Comparison of ENCODE assay signal across 8 cellular contexts in the genomic region with DNA sequence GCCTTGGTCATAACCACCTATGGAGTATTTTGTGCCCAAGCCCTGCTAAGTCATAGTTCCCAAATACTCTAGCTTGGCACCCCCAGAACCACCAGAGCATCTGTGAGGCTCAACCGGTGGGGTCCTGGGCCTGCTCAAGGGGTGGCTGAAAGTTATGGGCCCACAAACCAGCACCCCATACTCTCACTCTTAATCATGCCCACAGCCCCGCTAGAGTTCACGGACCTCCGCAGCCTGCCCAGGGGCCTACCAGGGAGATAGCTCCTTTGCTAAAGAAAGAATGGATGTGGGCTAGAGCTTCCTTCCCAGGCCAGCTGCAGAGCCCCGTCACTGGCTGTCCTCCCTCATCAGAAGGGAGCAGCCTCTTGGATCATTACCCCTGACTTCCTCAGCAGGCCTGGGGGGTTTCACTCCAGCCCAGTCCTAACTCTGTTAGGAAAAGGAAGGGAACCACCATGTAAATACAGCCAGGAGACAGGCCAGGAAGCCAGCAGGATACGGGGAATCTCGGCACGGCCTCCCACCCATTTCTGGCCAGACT. TPM values are rescaled to one million over a fixed set of nuclear protein-coding genes. Genes with fewer than 3 reads are reported as not detected.
DNase-seq lines count a peak whose midpoint lies in the region; ATAC-seq and TF ChIP-seq lines count a peak whose summit lies in the region.

No MANE protein-coding gene starts in this region.

- H3K36me3 ChIP-seq in mammary epithelial cell (ENCODE audit: insufficient read depth, low read length) (peaks cover 2% of the 10 kb centered on the region), mesodermal cell (ENCODE audit: control insufficient read depth, insufficient read depth, low read length) (peaks cover 18% of the 10 kb centered on the region)

- BruUV-seq in mammary epithelial cell (replicated peaks; lab: Mats Ljungman, UMichigan): no TSS peak

- H4K20me1 ChIP-seq in mammary epithelial cell (ENCODE audit: insufficient read depth, low read length): no peaks in the 10 kb centered on the region

- peaks cover 81% of the 10 kb centered on the region for H3K4me1 ChIP-seq in mammary epithelial cell (ENCODE audit: insufficient read depth, low read length)
- H3K4me1 ChIP-seq in mesodermal cell (ENCODE audit: control insufficient read depth, insufficient read depth, low read length, poor library complexity, severe bottlenecking): peaks cover 60% of the 10 kb centered on the region

- H3K36me3 Mint-ChIP-seq in stimulated activated naive CD8-positive, alpha-beta T cell treated with anti-CD3 and anti-CD28 coated beads, Interleukin-15, Interleukin-2, amounts not matched to agents 100 ng/mL and 50 ng/mL, for 24 hours (ENCODE audit: low read depth): peaks cover 11% of the 10 kb centered on the region

- dilution Hi-C loops in mammary epithelial cell (cut with HindIII; ENCODE audit: low sequenced_read_pairs): no loop called here

- peak overlapping the region; percentile 75 for H3K4me2 ChIP-seq in mammary epithelial cell (ENCODE audit: insufficient read depth, low read depth, low read length)

- 13% methylated on average over 8 of the region's 8 CpGs for WGBS in mammary epithelial cell (ENCODE audit: low coverage, missing lambda C conversion rate)
- 22 to 28% methylated on average over 5 of the region's 8 CpGs for WGBS in mesodermal cell (ENCODE audit: insufficient coverage in 2 of 2), 2 experiments

- peak overlapping the region; percentile 20 for H3K27ac ChIP-seq in mammary epithelial cell (ENCODE audit: insufficient read depth, low read depth, low read length)
- no peak overlapping the region for H3K27ac ChIP-seq in mesodermal cell (ENCODE audit: low read depth, low read length, severe bottlenecking)

- H3K4me3 ChIP-seq in mammary epithelial cell (replicated peaks in 1 of 3; ENCODE audit: insufficient read depth in 1 of 3, low read depth in 2 of 3, low read length in 3 of 3) (peak overlapping the region; percentile 59 to 91 (median 75)), mesodermal cell (ENCODE audit: extremely low read depth, insufficient read depth, low read length, poor library complexity, severe bottlenecking) (peak overlapping the region; percentile 84)

- CTCF ChIA-PET in mammary epithelial cell (lab: Charles Lee; ENCODE audit: low non-redundant PET): interaction anchor here (0.5 kb wide), 1 partner anchor 20 kb away, joined by 3 read pairs; no protein-coding TSS in a partner anchor

- no peaks in the 10 kb centered on the region for H3K27me3 Mint-ChIP-seq in stimulated activated naive CD8-positive, alpha-beta T cell treated with anti-CD3 and anti-CD28 coated beads, Interleukin-15, Interleukin-2, amounts not matched to agents 100 ng/mL and 50 ng/mL, for 24 hours

- H3K79me2 ChIP-seq in mammary epithelial cell (ENCODE audit: insufficient read depth, low read length): peaks cover 58% of the 10 kb centered on the region

- peaks cover 76% of the 10 kb centered on the region for H3K4me1 Mint-ChIP-seq in stimulated activated naive CD8-positive, alpha-beta T cell treated with anti-CD3 and anti-CD28 coated beads, Interleukin-15, Interleukin-2, amounts not matched to agents 100 ng/mL and 50 ng/mL, for 24 hours (ENCODE audit: low read depth)

- DNase-seq in stimulated activated naive CD8-positive, alpha-beta T cell treated with anti-CD3 and anti-CD28 coated beads, Interleukin-15, Interleukin-2, amounts not matched to agents 100 U/mL and 50 U/mL, for 24 hours: no peak
- no peak for DNase-seq in mammary epithelial cell
- DNase-seq in MV-4-11 (lab: John Stamatoyannopoulos, UW): no peak
- no peak for DNase-seq in stimulated activated CD4-positive, alpha-beta T cell treated with anti-CD3 and anti-CD28 coated beads, Interleukin-12 subunit alpha, Interleukin-12 subunit beta, amount 100 ng/mL, for 4 hours

- H3K9me3 ChIP-seq in mammary epithelial cell (replicated peaks; ENCODE audit: insufficient read depth, low read length): no peaks in the 10 kb centered on the region
- no peaks in the 10 kb centered on the region for H3K9me3 ChIP-seq in mesodermal cell (ENCODE audit: control insufficient read depth, low read length)

- in situ Hi-C loops in mammary epithelial cell (cut with MboI; ENCODE audit: low sequenced_read_pairs in 2 of 2): no loop called here

- TF ChIP-seq CTCF in mammary epithelial cell (conservative IDR thresholded peaks at IDR 0.05 in 1 of 2, IDR thresholded peaks at IDR 0.05 in 1 of 2; ENCODE audit: extremely low read depth in 1 of 2, insufficient read depth in 1 of 2, low read depth in 1 of 2, low read length in 2 of 2): no peak

- no peaks in the 10 kb centered on the region for H3K9me3 Mint-ChIP-seq in stimulated activated naive CD8-positive, alpha-beta T cell treated with anti-CD3 and anti-CD28 coated beads, Interleukin-15, Interleukin-2, amounts not matched to agents 100 ng/mL and 50 ng/mL, for 24 hours

- intact Hi-C loops in mammary epithelial cell (cut with micrococcal nuclease): loop anchor here (10.0 kb wide), 1 partner anchor 443 kb away; no protein-coding TSS in a partner anchor

- peak overlapping the region; percentile 94 for H3K4me3 Mint-ChIP-seq in stimulated activated naive CD8-positive, alpha-beta T cell treated with anti-CD3 and anti-CD28 coated beads, Interleukin-15, Interleukin-2, amounts not matched to agents 100 ng/mL and 50 ng/mL, for 24 hours

- H2AFZ ChIP-seq in mammary epithelial cell (ENCODE audit: low read depth, low read length): no peak overlapping the region

- H3K27ac Mint-ChIP-seq in stimulated activated naive CD8-positive, alpha-beta T cell treated with anti-CD3 and anti-CD28 coated beads, Interleukin-15, Interleukin-2, amounts not matched to agents 100 ng/mL and 50 ng/mL, for 24 hours: peak overlapping the region; percentile 92

- H3K9ac ChIP-seq in mammary epithelial cell (ENCODE audit: insufficient read depth, low read length): peak overlapping the region; percentile 22

- no peaks in the 10 kb centered on the region for H3K27me3 ChIP-seq in mammary epithelial cell (ENCODE audit: insufficient read depth, low read length)

- no peak for ATAC-seq in stimulated activated naive CD8-positive, alpha-beta T cell treated with anti-CD3 and anti-CD28 coated beads, Interleukin-15, Interleukin-2, amounts not matched to agents 100 U/mL and 50 U/mL, for 24 hours
- ATAC-seq in HG02678 (IDR thresholded peaks at IDR 0.05; ENCODE audit: unreplicated experiment) (no peak), HG03139 (IDR thresholded peaks at IDR 0.05; ENCODE audit: unreplicated experiment) (no peak)

RNA-seq across cellular contexts. Expression of gene GIT1, which starts 1.4 kb away (rescaled TPM):
- 10 to 100 TPM; 41.8 to 83.4 TPM for total RNA-seq in mammary epithelial cell
- 52.2 TPM for polyA plus RNA-seq in mammary epithelial cell
- polyA minus RNA-seq in mammary epithelial cell: 112 TPM
- polyA plus RNA-seq in mesodermal cell (2013, experiment 1 of 2): 57.7 TPM
- polyA plus RNA-seq in mesodermal cell (2013, experiment 2 of 2): 43.1 TPM

RNA-seq across cellular contexts. Expression of gene ANKRD13B, which starts 4.8 kb away (rescaled TPM):
- 10 to 100 TPM; 10.0 to 18.6 TPM for total RNA-seq in mammary epithelial cell
- 8.5 TPM for polyA plus RNA-seq in mammary epithelial cell
- 11.4 TPM for polyA minus RNA-seq in mammary epithelial cell
- 10.7 TPM for polyA plus RNA-seq in mesodermal cell (2013, experiment 1 of 2)
- 5.9 TPM for polyA plus RNA-seq in mesodermal cell (2013, experiment 2 of 2)

RNA-seq across cellular contexts. Expression of gene TP53I13, which starts 19.6 kb away (rescaled TPM):
- total RNA-seq in mammary epithelial cell: 10 to 100 TPM; 26.5 to 31.8 TPM
- polyA plus RNA-seq in mammary epithelial cell: 19.5 TPM
- polyA minus RNA-seq in mammary epithelial cell: 2.7 TPM
- 42.6 TPM for polyA plus RNA-seq in mesodermal cell (2013, experiment 1 of 2)
- 31.8 TPM for polyA plus RNA-seq in mesodermal cell (2013, experiment 2 of 2)

RNA-seq across cellular contexts. Expression of gene ABHD15, which starts 21.2 kb away (rescaled TPM):
- total RNA-seq in mammary epithelial cell: 1 to 10 TPM; 4.5 to 7.7 TPM
- 5.8 TPM for polyA plus RNA-seq in mammary epithelial cell
- 11.5 TPM for polyA minus RNA-seq in mammary epithelial cell
- 1.4 TPM for polyA plus RNA-seq in mesodermal cell (2013, experiment 1 of 2)
- polyA plus RNA-seq in mesodermal cell (2013, experiment 2 of 2): 1.5 TPM

RNA-seq across cellular contexts. Expression of gene CORO6, which starts 34.6 kb away (rescaled TPM):
- 1 to 10 TPM; 6.3 to 9.8 TPM for total RNA-seq in mammary epithelial cell
- polyA plus RNA-seq in mammary epithelial cell: 4.0 TPM
- 8.9 TPM for polyA minus RNA-seq in mammary epithelial cell
- 21.6 TPM for polyA plus RNA-seq in mesodermal cell (2013, experiment 1 of 2)
- polyA plus RNA-seq in mesodermal cell (2013, experiment 2 of 2): 16.5 TPM
